ENCODE assay signal across 27 cellular contexts in the genomic region with DNA sequence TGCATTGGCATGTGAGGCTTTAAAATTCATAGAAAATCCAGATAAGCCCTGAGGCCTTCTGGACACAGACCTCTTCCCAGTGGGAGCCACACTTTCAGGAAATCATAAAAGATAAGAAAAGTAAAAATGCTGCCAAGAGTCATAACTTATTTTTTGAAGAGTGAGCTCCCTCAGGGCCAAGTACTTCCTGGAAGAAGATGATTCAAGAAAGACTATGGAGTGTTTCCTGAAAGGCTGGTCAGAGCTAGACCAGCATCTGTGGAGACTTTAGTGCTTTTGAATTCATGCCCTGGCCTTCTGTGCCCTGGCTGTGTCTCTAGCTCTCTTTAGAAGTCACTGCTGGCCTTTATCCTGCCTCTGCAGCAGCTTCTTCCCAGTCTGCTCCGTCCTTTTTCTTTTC. TPM values are rescaled to one million over a fixed set of nuclear protein-coding genes. Genes with fewer than 3 reads are reported as not detected.
DNase-seq lines count a peak whose midpoint lies in the region; ATAC-seq, FAIRE-seq and TF ChIP-seq lines count a peak whose summit lies in the region.
"Had no signal": no experiment of that assay in that cellular context is flagged by ENCODE, and none has a peak within 500 bp of the region (broad histone marks: within the 10 kb centered on the region; RNA-seq: fewer than 3 reads in every experiment).

No MANE protein-coding gene starts in this region.

- intact Hi-C loops in mucosa of descending colon (cut with DNase I, micrococcal nuclease) = no loop called here
- intact Hi-C loops in psoas muscle (cut with DNase I) = no loop called here

- H3K9me3 ChIP-seq in RWPE2 (ENCODE audit: severe bottlenecking) (peaks cover 3% of the 10 kb centered on the region), mucosa of descending colon (peaks cover 7% of the 10 kb centered on the region), psoas muscle (peaks cover 10% of the 10 kb centered on the region)

- H3K4me3 ChIP-seq in RWPE2 (ENCODE audit: severe bottlenecking) (no peak overlapping the region), mucosa of descending colon (no peak overlapping the region), psoas muscle (no peak overlapping the region)
- H3K4me3 ChIP-seq: ascending aorta, dorsolateral prefrontal cortex, heart left ventricle, sigmoid colon had no signal

- peak overlapping the region; percentile 31 for H3K27ac ChIP-seq in RWPE2 (ENCODE audit: poor library complexity, severe bottlenecking)
- peak overlapping the region; percentile 4 for H3K27ac ChIP-seq in epithelial cell of prostate
- no peak overlapping the region for H3K27ac ChIP-seq in psoas muscle
- H3K27ac ChIP-seq: ascending aorta, dorsolateral prefrontal cortex, heart left ventricle, sigmoid colon had no signal

- H3K4me1 ChIP-seq in RWPE2 (ENCODE audit: insufficient read depth, poor library complexity, severe bottlenecking) = peaks cover 2% of the 10 kb centered on the region
- H3K4me1 ChIP-seq in mucosa of descending colon (ENCODE audit: low read depth) = no peaks in the 10 kb centered on the region
- H3K4me1 ChIP-seq in psoas muscle = no peaks in the 10 kb centered on the region
- H3K4me1 ChIP-seq: ascending aorta, heart left ventricle, sigmoid colon had no signal

- ATAC-seq in RWPE2 (ENCODE audit: low read depth) (no peak), mucosa of descending colon (peak; percentile 86), GM19397 (IDR thresholded peaks at IDR 0.05; ENCODE audit: unreplicated experiment) (no peak), psoas muscle (no peak)
- ATAC-seq: activated CD8-positive, alpha-beta T cell treated with anti-CD3 and anti-CD28 coated beads, Interleukin-2, amount 10 ng/mL, durations not matched to agents 7 days and 5 days; heart left ventricle had no signal

- no peak for FAIRE-seq in GM19239 (lab: Jason Lieb, UNC)
- FAIRE-seq: GM12891, H54, TTC549 had no signal

- DNase-seq in EL = peak; percentile 73
- no peak for DNase-seq in RWPE2 (ENCODE audit: low spot score)
- no peak for DNase-seq in epithelial cell of prostate (ENCODE audit: low read depth, low spot score)
- DNase-seq in mucosa of descending colon = no peak
- no peak for DNase-seq in NCI-H1092 (lab: John Stamatoyannopoulos, UW)
- no peak for DNase-seq in GM19239 (ENCODE audit: insufficient read length, low spot score)
- no peak for DNase-seq in psoas muscle
- DNase-seq: activated CD4-positive, CD25-positive, alpha-beta regulatory T cell treated with anti-CD3 and anti-CD28 coated beads, Interleukin-2, amount 50 U/mL, for 72 hours; activated CD8-positive, alpha-beta T cell treated with anti-CD3 and anti-CD28 coated beads, Interleukin-2, amount 10 ng/mL, durations not matched to agents 7 days and 5 days; CD4-positive, CD25-positive, alpha-beta regulatory T cell; DND-41; dorsolateral prefrontal cortex; heart left ventricle; IMR-90; NCI-H1048; NCI-H1930; NCI-H69; RPMI8226; sigmoid colon; stimulated activated naive CD4-positive, alpha-beta T cell treated with Interleukin-2 at 50 U/mL for 16 hours had no signal

- H3K36me3 ChIP-seq in RWPE2 (ENCODE audit: low read depth) = no peaks in the 10 kb centered on the region
- no peaks in the 10 kb centered on the region for H3K36me3 ChIP-seq in mucosa of descending colon (ENCODE audit: low read depth)
- H3K36me3 ChIP-seq in psoas muscle (ENCODE audit: insufficient read depth in 1 of 2, low read depth in 1 of 2) = no peaks in the 10 kb centered on the region
- H3K36me3 ChIP-seq: ascending aorta, heart left ventricle, sigmoid colon had no signal

- 41 to 49% (median 45%) methylated on average over 1 of the region's 1 CpG for WGBS in psoas muscle, 3 donors

- no peak for TF ChIP-seq CTCF in RWPE2 (IDR thresholded peaks at IDR 0.05; ENCODE audit: poor library complexity, severe bottlenecking)
- no peak for TF ChIP-seq CTCF in mucosa of descending colon (IDR thresholded peaks at IDR 0.05)
- TF ChIP-seq CTCF in psoas muscle (IDR thresholded peaks at IDR 0.05) = no peak

- H3K27me3 ChIP-seq in RWPE2 (ENCODE audit: insufficient read depth, poor library complexity, severe bottlenecking) (no peaks in the 10 kb centered on the region), psoas muscle (ENCODE audit: insufficient read depth in 3 of 3, low read length in 2 of 3) (no peaks in the 10 kb centered on the region)
- H3K27me3 ChIP-seq: ascending aorta, sigmoid colon had no signal

RNA-seq across cellular contexts. Expression of gene XDH, which starts 6.4 kb away (rescaled TPM):
- total RNA-seq in mucosa of descending colon (10 to 100 TPM; 18.4 to 75.4 (median 40.7) TPM), psoas muscle (1 to 10 TPM in 1 of 4 donors, under 1 TPM in 2, not detected in 1; 0.08 to 1.5 (median 0.36) TPM)
- under 1 TPM; 0.03 to 0.10 (median 0.05) TPM for polyA plus RNA-seq in psoas muscle
- total RNA-seq: activated CD8-positive, alpha-beta T cell treated with anti-CD3 and anti-CD28 coated beads, Interleukin-2, amount 10 ng/mL, durations not matched to agents 7 days and 5 days; ascending aorta; CD4-positive, CD25-positive, alpha-beta regulatory T cell; dorsolateral prefrontal cortex; posterior vena cava; temporal lobe had no signal
- polyA plus RNA-seq: CD4-positive, CD25-positive, alpha-beta regulatory T cell had no signal

Comparison
In these comparisons a context has a peak if more than half of its experiments do, and no peak if none do; other contexts are left out.
1. RNA of gene XDH, which starts 6.4 kb away (total RNA-seq): 18.4 to 75.4 TPM in mucosa of descending colon; 0.08 to 1.5 TPM in psoas muscle; every median in the first group is over 4 times any median in the second.